Comparison of ENCODE assay signal across 9 cellular contexts in genomic region chr14:50045039-50045711, GRCh38.
A peak's percentile ranks its signal among the peaks of the same experiment; 100 is the strongest.
DNase-seq lines count a peak whose midpoint lies in the region; ATAC-seq and TF ChIP-seq lines count a peak whose summit lies in the region.
"Had no signal": no experiment of that assay in that cellular context is flagged by ENCODE, and none has a peak within 500 bp of the region (broad histone marks: within the 10 kb centered on the region; RNA-seq: fewer than 3 reads in every experiment).

No MANE protein-coding gene starts in this region.

- peaks cover 54% of the 10 kb centered on the region for H3K4me1 ChIP-seq in CD4-positive, CD25-positive, alpha-beta regulatory T cell (ENCODE audit: control insufficient read depth, insufficient read depth, low read length, poor library complexity, severe bottlenecking)

- H3K36me3 Mint-ChIP-seq in CD4-positive, CD25-positive, alpha-beta regulatory T cell = peaks cover 29% of the 10 kb centered on the region
- peaks cover 28% of the 10 kb centered on the region for H3K36me3 Mint-ChIP-seq in activated CD4-positive, alpha-beta T cell treated with anti-CD3 and anti-CD28 coated beads, Interleukin-2, amount 10 ng/mL, durations not matched to agents 24 days and 14 days (ENCODE audit: low read depth)
- H3K36me3 Mint-ChIP-seq in effector memory CD8-positive, alpha-beta T cell (ENCODE audit: insufficient read depth) = peaks cover 4% of the 10 kb centered on the region
- no peaks in the 10 kb centered on the region for H3K36me3 Mint-ChIP-seq in osteocyte (ENCODE audit: unreplicated experiment)

- H3K9me3 Mint-ChIP-seq in CD4-positive, CD25-positive, alpha-beta regulatory T cell = peaks cover 0 to 2% (median 0%) of the 10 kb centered on the region in 7 donors
- peaks cover 3% of the 10 kb centered on the region for H3K9me3 Mint-ChIP-seq in activated CD4-positive, alpha-beta T cell treated with anti-CD3 and anti-CD28 coated beads, Interleukin-2, amount 10 ng/mL, durations not matched to agents 24 days and 14 days
- no peaks in the 10 kb centered on the region for H3K9me3 Mint-ChIP-seq in effector memory CD8-positive, alpha-beta T cell
- H3K9me3 Mint-ChIP-seq in osteocyte (ENCODE audit: unreplicated experiment) = peaks cover 8% of the 10 kb centered on the region

- H3K4me3 ChIP-seq in CD4-positive, CD25-positive, alpha-beta regulatory T cell (ENCODE audit: low read depth, low read length) = peak overlapping the region; percentile 59

- H3K4me1 Mint-ChIP-seq in CD4-positive, CD25-positive, alpha-beta regulatory T cell = peaks cover 20 to 76% (median 54%) of the 10 kb centered on the region in 4 donors
- peaks cover 55% of the 10 kb centered on the region for H3K4me1 Mint-ChIP-seq in activated CD4-positive, alpha-beta T cell treated with anti-CD3 and anti-CD28 coated beads, Interleukin-2, amount 10 ng/mL, durations not matched to agents 24 days and 14 days
- H3K4me1 Mint-ChIP-seq in effector memory CD8-positive, alpha-beta T cell (ENCODE audit: low read depth in 2 of 2) = peaks cover 54 to 56% of the 10 kb centered on the region in 2 donors
- H3K4me1 Mint-ChIP-seq in osteocyte (ENCODE audit: unreplicated experiment) = peaks cover 26% of the 10 kb centered on the region

- no peaks in the 10 kb centered on the region for H3K27me3 Mint-ChIP-seq in CD4-positive, CD25-positive, alpha-beta regulatory T cell
- no peaks in the 10 kb centered on the region for H3K27me3 Mint-ChIP-seq in activated CD4-positive, alpha-beta T cell treated with anti-CD3 and anti-CD28 coated beads, Interleukin-2, amount 10 ng/mL, durations not matched to agents 24 days and 14 days
- H3K27me3 Mint-ChIP-seq in effector memory CD8-positive, alpha-beta T cell = no peaks in the 10 kb centered on the region
- no peaks in the 10 kb centered on the region for H3K27me3 Mint-ChIP-seq in osteocyte (ENCODE audit: unreplicated experiment)

- peak overlapping the region; percentile 95 to 99 (median 95) for H3K27ac Mint-ChIP-seq in CD4-positive, CD25-positive, alpha-beta regulatory T cell
- peak overlapping the region; percentile 93 for H3K27ac Mint-ChIP-seq in activated CD4-positive, alpha-beta T cell treated with anti-CD3 and anti-CD28 coated beads, Interleukin-2, amount 10 ng/mL, durations not matched to agents 24 days and 14 days
- H3K27ac Mint-ChIP-seq in effector memory CD8-positive, alpha-beta T cell = peak overlapping the region; percentile 84 to 90
- H3K27ac Mint-ChIP-seq in osteocyte (ENCODE audit: unreplicated experiment) = peak overlapping the region; percentile 6

- DNase-seq in CD4-positive, CD25-positive, alpha-beta regulatory T cell = peak; percentile 33 to 96 (median 71)
- peak in 68 of 76 experiments; percentile 5 to 78 (median 54) for DNase-seq in HUDEP-2 (lab: John Stamatoyannopoulos, UW; ENCODE audit: unreplicated experiment in 76 of 76)
- DNase-seq in activated CD4-positive, alpha-beta T cell treated with anti-CD3 and anti-CD28 coated beads, Interleukin-2, amount 10 ng/mL, durations not matched to agents 24 days and 14 days = peak; percentile 93
- peak; percentile 55 to 63 (median 58) for DNase-seq in effector memory CD8-positive, alpha-beta T cell
- DNase-seq in osteocyte (ENCODE audit: extremely low spot score, unreplicated experiment) = no peak
- DNase-seq in SHP77 treated with DMSO at 0.1 percent for 48 hours (lab: John Stamatoyannopoulos, UW) = no peak
- DNase-seq in NCI-H2107 (lab: John Stamatoyannopoulos, UW) = no peak

- intact Hi-C loops in activated CD4-positive, alpha-beta T cell treated with anti-CD3 and anti-CD28 coated beads, Interleukin-2, amount 10 ng/mL, durations not matched to agents 24 days and 14 days (cut with micrococcal nuclease) = loop anchor here (1.0 kb wide), 2 partner anchors 16 to 38 kb away; no protein-coding TSS in a partner anchor

- H3K4me3 Mint-ChIP-seq in CD4-positive, CD25-positive, alpha-beta regulatory T cell = peak overlapping the region; percentile 37 to 56 (median 42)
- peak overlapping the region; percentile 48 for H3K4me3 Mint-ChIP-seq in activated CD4-positive, alpha-beta T cell treated with anti-CD3 and anti-CD28 coated beads, Interleukin-2, amount 10 ng/mL, durations not matched to agents 24 days and 14 days
- H3K4me3 Mint-ChIP-seq in effector memory CD8-positive, alpha-beta T cell = peak overlapping the region; percentile 59 to 61
- no peak overlapping the region for H3K4me3 Mint-ChIP-seq in osteocyte (ENCODE audit: unreplicated experiment)

- H3K27me3 ChIP-seq in CD4-positive, CD25-positive, alpha-beta regulatory T cell (ENCODE audit: control insufficient read depth, insufficient read depth, low read length) = no peaks in the 10 kb centered on the region
- H3K27me3 ChIP-seq: neutrophil had no signal

- H3K36me3 ChIP-seq in CD4-positive, CD25-positive, alpha-beta regulatory T cell (ENCODE audit: control insufficient read depth, insufficient read depth, low read length) = no peaks in the 10 kb centered on the region
- H3K36me3 ChIP-seq: neutrophil had no signal

- TF ChIP-seq CTCF in osteocyte (IDR thresholded peaks at IDR 0.05) = no peak

- no peaks in the 10 kb centered on the region for H3K9me3 ChIP-seq in CD4-positive, CD25-positive, alpha-beta regulatory T cell (ENCODE audit: control insufficient read depth in 2 of 2, low read length in 2 of 2)
- H3K9me3 ChIP-seq: neutrophil had no signal

- ATAC-seq in CD4-positive, CD25-positive, alpha-beta regulatory T cell (ENCODE audit: low read depth in 2 of 2) = peak; percentile 86 to 87
- ATAC-seq in GM21367 (IDR thresholded peaks at IDR 0.05; ENCODE audit: unreplicated experiment) = peak; percentile 56
- ATAC-seq in effector memory CD8-positive, alpha-beta T cell (replicated peaks) = peak; percentile 84

- H3K27ac ChIP-seq in CD4-positive, CD25-positive, alpha-beta regulatory T cell (ENCODE audit: insufficient read depth, low read length, poor library complexity, severe bottlenecking) = peak overlapping the region; percentile 81
- H3K27ac ChIP-seq: neutrophil had no signal

Comparison
In these comparisons a context has a peak if more than half of its experiments do, and no peak if none do; other contexts are left out.
1. DNase-seq: peak in CD4-positive, CD25-positive, alpha-beta regulatory T cell (3 of 3), HUDEP-2 (68 of 76), activated CD4-positive, alpha-beta T cell treated with anti-CD3 and anti-CD28 coated beads, Interleukin-2, amount 10 ng/mL, durations not matched to agents 24 days and 14 days (single experiment) and effector memory CD8-positive, alpha-beta T cell (3 of 3); none in osteocyte (single experiment), SHP77 treated with DMSO at 0.1 percent for 48 hours (single experiment) and NCI-H2107 (single experiment).
2. H3K27ac Mint-ChIP-seq: peak in every context shown above with its lines; median percentile 95 in CD4-positive, CD25-positive, alpha-beta regulatory T cell; 93 in activated CD4-positive, alpha-beta T cell treated with anti-CD3 and anti-CD28 coated beads, Interleukin-2, amount 10 ng/mL, durations not matched to agents 24 days and 14 days; 87 in effector memory CD8-positive, alpha-beta T cell; 6 in osteocyte.
3. Peak in every context shown above with its lines, with median percentiles within 50 percentile points of each other: ATAC-seq.